1 cellular context compared by ENCODE assay signal in the genomic region with DNA sequence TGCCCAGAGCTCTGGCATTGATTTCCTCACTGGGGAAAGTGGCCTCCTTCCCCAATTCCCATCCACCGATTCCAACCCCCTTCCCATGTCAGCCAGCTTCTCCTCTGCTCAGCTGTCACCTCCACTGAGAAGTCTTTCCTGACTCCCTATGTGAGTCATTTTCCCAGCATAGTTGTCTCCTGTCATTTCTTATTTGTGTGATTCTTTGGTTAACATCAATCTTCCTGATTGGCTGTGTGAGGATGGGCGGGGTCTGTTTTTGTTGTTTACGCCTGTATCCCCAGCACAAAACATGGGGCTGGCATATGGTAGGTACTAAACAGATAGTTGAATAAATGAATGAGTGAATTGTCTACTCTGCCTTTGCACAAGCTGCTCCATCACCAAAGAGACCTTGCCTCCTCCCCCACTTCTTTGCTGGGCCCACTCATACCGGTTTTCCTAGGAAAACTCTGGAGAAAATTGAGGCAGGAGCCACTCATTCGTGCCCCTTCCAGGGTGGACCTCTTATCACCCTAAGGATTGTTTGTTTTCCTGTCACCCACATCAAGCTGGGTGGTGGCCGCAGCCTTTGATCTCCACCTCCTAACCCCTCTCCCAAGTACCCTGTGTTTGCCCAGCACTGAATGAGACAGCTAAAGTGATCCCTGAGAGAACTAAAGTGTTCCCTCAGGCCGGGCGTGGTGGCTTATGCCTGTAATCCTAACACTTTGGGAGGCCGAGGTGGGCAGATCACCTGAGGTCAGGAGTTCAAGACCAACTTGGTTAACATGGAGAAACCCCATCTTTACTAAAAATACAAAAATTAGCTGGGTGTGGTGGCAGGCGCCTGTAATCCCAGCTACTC.
TF ChIP-seq lines count a peak whose summit lies in the region.

No MANE protein-coding gene starts in this region.

TF ChIP-seq in HepG2, 621 proteins besides CTCF, POLR2A, EP300 and RAD21 (continued from another document and continues in another):
- TF ChIP-seq, protein P1, sequence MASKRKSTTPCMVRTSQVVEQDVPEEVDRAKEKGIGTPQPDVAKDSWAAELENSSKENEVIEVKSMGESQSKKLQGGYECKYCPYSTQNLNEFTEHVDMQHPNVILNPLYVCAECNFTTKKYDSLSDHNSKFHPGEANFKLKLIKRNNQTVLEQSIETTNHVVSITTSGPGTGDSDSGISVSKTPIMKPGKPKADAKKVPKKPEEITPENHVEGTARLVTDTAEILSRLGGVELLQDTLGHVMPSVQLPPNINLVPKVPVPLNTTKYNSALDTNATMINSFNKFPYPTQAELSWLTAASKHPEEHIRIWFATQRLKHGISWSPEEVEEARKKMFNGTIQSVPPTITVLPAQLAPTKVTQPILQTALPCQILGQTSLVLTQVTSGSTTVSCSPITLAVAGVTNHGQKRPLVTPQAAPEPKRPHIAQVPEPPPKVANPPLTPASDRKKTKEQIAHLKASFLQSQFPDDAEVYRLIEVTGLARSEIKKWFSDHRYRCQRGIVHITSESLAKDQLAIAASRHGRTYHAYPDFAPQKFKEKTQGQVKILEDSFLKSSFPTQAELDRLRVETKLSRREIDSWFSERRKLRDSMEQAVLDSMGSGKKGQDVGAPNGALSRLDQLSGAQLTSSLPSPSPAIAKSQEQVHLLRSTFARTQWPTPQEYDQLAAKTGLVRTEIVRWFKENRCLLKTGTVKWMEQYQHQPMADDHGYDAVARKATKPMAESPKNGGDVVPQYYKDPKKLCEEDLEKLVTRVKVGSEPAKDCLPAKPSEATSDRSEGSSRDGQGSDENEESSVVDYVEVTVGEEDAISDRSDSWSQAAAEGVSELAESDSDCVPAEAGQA (IDR thresholded peaks at IDR 0.05; ENCODE audit: low read depth) = no peak
- TF ChIP-seq, protein P1 (CRISPR knock-in tag; IDR thresholded peaks at IDR 0.05; ENCODE audit: borderline replicate concordance) = no peak
- TF ChIP-seq SMYD3 (CRISPR knock-in tag; IDR thresholded peaks at IDR 0.05) (peak; percentile 15; the same call in 1 of the 2 replicates), NFAT5 (CRISPR knock-in tag; IDR thresholded peaks at IDR 0.05) (no peak), GPN1 (CRISPR knock-in tag; IDR thresholded peaks at IDR 0.05; ENCODE audit: borderline replicate concordance) (no peak), ZNF280B (CRISPR knock-in tag; IDR thresholded peaks at IDR 0.05; ENCODE audit: borderline replicate concordance) (no peak), RFXAP (CRISPR knock-in tag; IDR thresholded peaks at IDR 0.05; ENCODE audit: borderline replicate concordance) (no peak), RFXANK (CRISPR knock-in tag; IDR thresholded peaks at IDR 0.05) (no peak), NFIC (IDR thresholded peaks at IDR 0.05; ENCODE audit: low read length) (peak; percentile 63; the same call in 1 of the 2 replicates), TFDP2 (CRISPR knock-in tag; IDR thresholded peaks at IDR 0.05) (no peak), BORCS8-MEF2B (CRISPR knock-in tag; IDR thresholded peaks at IDR 0.05) (peak; percentile 32; the same call in 1 of the 2 replicates), FOXC1 (CRISPR knock-in tag; IDR thresholded peaks at IDR 0.05; ENCODE audit: borderline replicate concordance) (no peak), GABPB1 (CRISPR knock-in tag; IDR thresholded peaks at IDR 0.05) (no peak), ZNF562 (CRISPR knock-in tag; IDR thresholded peaks at IDR 0.05; ENCODE audit: borderline replicate concordance) (no peak), REXO4 (CRISPR knock-in tag; IDR thresholded peaks at IDR 0.05; ENCODE audit: borderline replicate concordance) (no peak), JARID2 (CRISPR knock-in tag; IDR thresholded peaks at IDR 0.05; ENCODE audit: insufficient replicate concordance) (no peak), ARID2 (CRISPR knock-in tag; IDR thresholded peaks at IDR 0.05; ENCODE audit: borderline replicate concordance) (no peak), ZBTB21 (CRISPR knock-in tag; IDR thresholded peaks at IDR 0.05) (no peak), AKAP8 (CRISPR knock-in tag; IDR thresholded peaks at IDR 0.05) (no peak; the same call in 1 of the 2 replicates)
- TF ChIP-seq, protein P2, sequence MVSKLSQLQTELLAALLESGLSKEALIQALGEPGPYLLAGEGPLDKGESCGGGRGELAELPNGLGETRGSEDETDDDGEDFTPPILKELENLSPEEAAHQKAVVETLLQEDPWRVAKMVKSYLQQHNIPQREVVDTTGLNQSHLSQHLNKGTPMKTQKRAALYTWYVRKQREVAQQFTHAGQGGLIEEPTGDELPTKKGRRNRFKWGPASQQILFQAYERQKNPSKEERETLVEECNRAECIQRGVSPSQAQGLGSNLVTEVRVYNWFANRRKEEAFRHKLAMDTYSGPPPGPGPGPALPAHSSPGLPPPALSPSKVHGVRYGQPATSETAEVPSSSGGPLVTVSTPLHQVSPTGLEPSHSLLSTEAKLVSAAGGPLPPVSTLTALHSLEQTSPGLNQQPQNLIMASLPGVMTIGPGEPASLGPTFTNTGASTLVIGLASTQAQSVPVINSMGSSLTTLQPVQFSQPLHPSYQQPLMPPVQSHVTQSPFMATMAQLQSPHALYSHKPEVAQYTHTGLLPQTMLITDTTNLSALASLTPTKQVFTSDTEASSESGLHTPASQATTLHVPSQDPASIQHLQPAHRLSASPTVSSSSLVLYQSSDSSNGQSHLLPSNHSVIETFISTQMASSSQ (IDR thresholded peaks at IDR 0.05; ENCODE audit: low read depth) = peak; percentile 76
- TF ChIP-seq, protein P2 (CRISPR knock-in tag; IDR thresholded peaks at IDR 0.05; ENCODE audit: borderline replicate concordance) = peak; percentile 51; the same call in 1 of the 2 replicates
- TF ChIP-seq, protein P3, sequence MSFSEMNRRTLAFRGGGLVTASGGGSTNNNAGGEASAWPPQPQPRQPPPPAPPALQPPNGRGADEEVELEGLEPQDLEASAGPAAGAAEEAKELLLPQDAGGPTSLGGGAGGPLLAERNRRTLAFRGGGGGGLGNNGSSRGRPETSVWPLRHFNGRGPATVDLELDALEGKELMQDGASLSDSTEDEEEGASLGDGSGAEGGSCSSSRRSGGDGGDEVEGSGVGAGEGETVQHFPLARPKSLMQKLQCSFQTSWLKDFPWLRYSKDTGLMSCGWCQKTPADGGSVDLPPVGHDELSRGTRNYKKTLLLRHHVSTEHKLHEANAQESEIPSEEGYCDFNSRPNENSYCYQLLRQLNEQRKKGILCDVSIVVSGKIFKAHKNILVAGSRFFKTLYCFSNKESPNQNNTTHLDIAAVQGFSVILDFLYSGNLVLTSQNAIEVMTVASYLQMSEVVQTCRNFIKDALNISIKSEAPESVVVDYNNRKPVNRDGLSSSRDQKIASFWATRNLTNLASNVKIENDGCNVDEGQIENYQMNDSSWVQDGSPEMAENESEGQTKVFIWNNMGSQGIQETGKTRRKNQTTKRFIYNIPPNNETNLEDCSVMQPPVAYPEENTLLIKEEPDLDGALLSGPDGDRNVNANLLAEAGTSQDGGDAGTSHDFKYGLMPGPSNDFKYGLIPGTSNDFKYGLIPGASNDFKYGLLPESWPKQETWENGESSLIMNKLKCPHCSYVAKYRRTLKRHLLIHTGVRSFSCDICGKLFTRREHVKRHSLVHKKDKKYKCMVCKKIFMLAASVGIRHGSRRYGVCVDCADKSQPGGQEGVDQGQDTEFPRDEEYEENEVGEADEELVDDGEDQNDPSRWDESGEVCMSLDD (CRISPR knock-in tag; IDR thresholded peaks at IDR 0.05; ENCODE audit: borderline replicate concordance) = no peak
- TF ChIP-seq, protein P4, sequence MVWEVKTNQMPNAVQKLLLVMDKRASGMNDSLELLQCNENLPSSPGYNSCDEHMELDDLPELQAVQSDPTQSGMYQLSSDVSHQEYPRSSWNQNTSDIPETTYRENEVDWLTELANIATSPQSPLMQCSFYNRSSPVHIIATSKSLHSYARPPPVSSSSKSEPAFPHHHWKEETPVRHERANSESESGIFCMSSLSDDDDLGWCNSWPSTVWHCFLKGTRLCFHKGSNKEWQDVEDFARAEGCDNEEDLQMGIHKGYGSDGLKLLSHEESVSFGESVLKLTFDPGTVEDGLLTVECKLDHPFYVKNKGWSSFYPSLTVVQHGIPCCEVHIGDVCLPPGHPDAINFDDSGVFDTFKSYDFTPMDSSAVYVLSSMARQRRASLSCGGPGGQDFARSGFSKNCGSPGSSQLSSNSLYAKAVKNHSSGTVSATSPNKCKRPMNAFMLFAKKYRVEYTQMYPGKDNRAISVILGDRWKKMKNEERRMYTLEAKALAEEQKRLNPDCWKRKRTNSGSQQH (CRISPR knock-in tag; IDR thresholded peaks at IDR 0.05; ENCODE audit: low read depth) = 0 out of 2 replicates have a peak, but pooled peaks have one; percentile 52
